In the genomic region with DNA sequence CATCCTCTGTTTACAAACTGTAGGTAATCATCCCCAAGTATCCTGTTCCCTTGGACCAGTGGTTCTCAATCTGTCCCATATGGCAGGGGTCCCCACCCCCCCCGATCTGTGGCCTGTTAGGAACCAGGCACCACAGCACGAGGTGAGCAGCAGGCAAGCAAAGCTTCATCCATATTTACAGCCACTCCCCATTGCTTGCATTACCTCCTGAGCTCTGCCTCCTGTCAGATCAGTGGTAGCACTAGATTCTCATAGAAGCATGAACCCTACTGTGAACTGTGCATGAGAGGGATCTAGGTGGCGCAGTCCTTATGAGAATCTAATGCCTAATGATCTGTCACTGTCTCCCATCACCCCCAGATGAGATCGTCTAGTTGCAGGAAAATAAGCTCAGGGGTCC, we compare ENCODE assay signal across 13 cellular contexts. TPM values are rescaled to one million over a fixed set of nuclear protein-coding genes. Genes with fewer than 3 reads are reported as not detected.
A peak's percentile ranks its signal among the peaks of the same experiment; 100 is the strongest.
DNase-seq lines count a peak whose midpoint lies in the region; ATAC-seq and TF ChIP-seq lines count a peak whose summit lies in the region.
"Had no signal": no experiment of that assay in that cellular context is flagged by ENCODE, and none has a peak within 500 bp of the region (broad histone marks: within the 10 kb centered on the region; RNA-seq: fewer than 3 reads in every experiment).

No MANE protein-coding gene starts in this region.

- TF ChIP-seq CTCF in DND-41 (IDR thresholded peaks at IDR 0.05; ENCODE audit: borderline replicate concordance, extremely low read depth, low read length, poor library complexity, severe bottlenecking) (no peak), PC-9 (conservative IDR thresholded peaks at IDR 0.05) (no peak), neutrophil (IDR thresholded peaks at IDR 0.05) (no peak)

- intact Hi-C loops in PC-9 (cut with micrococcal nuclease; ENCODE audit: unreplicated experiment), result no loop called here

- H3K9me2 ChIP-seq in PC-9 (ENCODE audit: insufficient read depth), result no peaks in the 10 kb centered on the region

- no TSS peak for BruUV-seq in PC-9 (replicated peaks; lab: Mats Ljungman, UMichigan)

- ATAC-seq in DND-41 (ENCODE audit: insufficient read depth, low read depth), result no peak
- ATAC-seq: A549 had no signal

- H3K9me3 ChIP-seq in BLaER1 treated with 17β-estradiol and CSF1 and Interleukin-3, amounts not matched to agents 10 nM and 100 nM (replicated peaks in 1 of 11), result peaks cover 0 to 14% (median 0%) of the 10 kb centered on the region in 11 experiments; a peak in 3 of 22 replicates
- no peaks in the 10 kb centered on the region for H3K9me3 ChIP-seq in DND-41 (ENCODE audit: insufficient read depth, low read length, severe bottlenecking)
- H3K9me3 ChIP-seq in PC-9 (ENCODE audit: insufficient read depth, low read depth), result no peaks in the 10 kb centered on the region
- H3K9me3 ChIP-seq in neutrophil, result no peaks in the 10 kb centered on the region
- H3K9me3 ChIP-seq: A549, HAP-1 had no signal

- H2AFZ ChIP-seq in DND-41 (ENCODE audit: low read depth, low read length), result no peak overlapping the region; the same call in 1 of the 2 replicates
- H2AFZ ChIP-seq in PC-9, result 0 out of 2 replicates have a peak overlapping the region, but pooled peaks have one; percentile 1

- no peak overlapping the region for H3K9ac ChIP-seq in BLaER1 treated with 17β-estradiol and CSF1 and Interleukin-3, amounts not matched to agents 10 nM and 100 nM
- H3K9ac ChIP-seq in DND-41 (ENCODE audit: low read depth, low read length), result no peak overlapping the region

- H3K4me2 ChIP-seq in BLaER1 treated with 17β-estradiol and CSF1 and Interleukin-3, amounts not matched to agents 10 nM and 100 nM, result peak overlapping the region in 7 of 11 experiments; percentile 4 to 61 (median 26); a peak in 11 of 22 replicates
- H3K4me2 ChIP-seq in DND-41 (ENCODE audit: insufficient read depth, low read length) (no peak overlapping the region), PC-9 (no peak overlapping the region)
- H3K4me2 ChIP-seq: A549 had no signal

- POLR2A ChIA-PET in PC-9 (lab: Charles Lee; ENCODE audit: unreplicated experiment), result interaction anchor here (0.6 kb wide), 1 partner anchor 1417 kb away, joined by 3 read pairs; no protein-coding TSS in a partner anchor

- H3K4me3 ChIP-seq in BLaER1 treated with 17β-estradiol and CSF1 and Interleukin-3, amounts not matched to agents 10 nM and 100 nM, result no peak overlapping the region
- no peak overlapping the region for H3K4me3 ChIP-seq in DND-41 (ENCODE audit: low read depth in 1 of 2, low read length in 2 of 2)
- no peak overlapping the region for H3K4me3 ChIP-seq in PC-9
- H3K4me3 ChIP-seq in neutrophil (ENCODE audit: low read depth in 1 of 2, low read length in 1 of 2), result no peak overlapping the region
- H3K4me3 ChIP-seq: A549, HAP-1 had no signal

- no peaks in the 10 kb centered on the region for H3K27me3 ChIP-seq in BLaER1 treated with 17β-estradiol and CSF1 and Interleukin-3, amounts not matched to agents 10 nM and 100 nM
- H3K27me3 ChIP-seq in DND-41 (ENCODE audit: insufficient read depth, low read length, poor library complexity) (no peaks in the 10 kb centered on the region), PC-9 (ENCODE audit: insufficient read depth, low read depth) (no peaks in the 10 kb centered on the region), neutrophil (no peaks in the 10 kb centered on the region)

- no peaks in the 10 kb centered on the region for H3F3A ChIP-seq in PC-9 (ENCODE audit: insufficient read depth, low read depth)

- H3K36me3 ChIP-seq in BLaER1 treated with 17β-estradiol and CSF1 and Interleukin-3, amounts not matched to agents 10 nM and 100 nM, result no peaks in the 10 kb centered on the region
- H3K36me3 ChIP-seq in DND-41 (ENCODE audit: insufficient read depth, low read length) (no peaks in the 10 kb centered on the region), PC-9 (ENCODE audit: low read depth) (no peaks in the 10 kb centered on the region), neutrophil (no peaks in the 10 kb centered on the region)
- H3K36me3 ChIP-seq: HAP-1 had no signal

- CTCF ChIA-PET in PC-9 (lab: Charles Lee), result no interaction called here

- H3K79me2 ChIP-seq in DND-41 (ENCODE audit: insufficient read depth, low read length) (no peaks in the 10 kb centered on the region), PC-9 (ENCODE audit: low read depth) (no peaks in the 10 kb centered on the region)

- no peak overlapping the region for H3K27ac ChIP-seq in BLaER1 treated with 17β-estradiol and CSF1 and Interleukin-3, amounts not matched to agents 10 nM and 100 nM
- 0 out of 2 replicates have a peak overlapping the region, but pooled peaks have one; percentile 0 for H3K27ac ChIP-seq in DND-41 (ENCODE audit: low read length)
- no peak overlapping the region for H3K27ac ChIP-seq in PC-9
- peak overlapping the region; percentile 66 for H3K27ac ChIP-seq in neutrophil
- H3K27ac ChIP-seq: A549, HL-60 had no signal

- H4K20me1 ChIP-seq in BLaER1 treated with 17β-estradiol and CSF1 and Interleukin-3, amounts not matched to agents 10 nM and 100 nM, result no peaks in the 10 kb centered on the region
- H4K20me1 ChIP-seq in DND-41 (ENCODE audit: insufficient read depth, low read length) (no peaks in the 10 kb centered on the region), PC-9 (ENCODE audit: insufficient read depth) (no peaks in the 10 kb centered on the region)

- peaks cover 0 to 13% (median 7%) of the 10 kb centered on the region in 10 experiments; a peak in 12 of 20 replicates for H3K4me1 ChIP-seq in BLaER1 treated with 17β-estradiol and CSF1 and Interleukin-3, amounts not matched to agents 10 nM and 100 nM
- 0 out of 2 replicates have a peak, but pooled peaks cover 5% of the 10 kb centered on the region for H3K4me1 ChIP-seq in DND-41 (ENCODE audit: insufficient read depth, low read length)
- no peaks in the 10 kb centered on the region for H3K4me1 ChIP-seq in PC-9 (replicated peaks; ENCODE audit: insufficient read depth)
- peaks cover 7 to 16% of the 10 kb centered on the region in 2 experiments for H3K4me1 ChIP-seq in neutrophil (ENCODE audit: control insufficient read depth in 1 of 2, insufficient read depth in 1 of 2, low read depth in 1 of 2, low read length in 1 of 2)
- H3K4me1 ChIP-seq: A549, HAP-1 had no signal

- DNase-seq in DND-41 (no peak), PC-9 (no peak), NOMO-1 (lab: John Stamatoyannopoulos, UW; ENCODE audit: unreplicated experiment in 2 of 2) (no peak)
- no peak for DNase-seq in activated effector memory CD4-positive, alpha-beta T cell treated with Interleukin-2 at 50 U/mL for 16 hours
- DNase-seq: CD4-positive, CD25-positive, alpha-beta regulatory T cell; DMS79 treated with DMSO at 0.1 percent for 48 hours; GDM1; HFFc6 had no signal

RNA-seq across cellular contexts. Expression of a gene that starts 33.4 kb away (rescaled TPM):
- total RNA-seq in PC-9 (2021), result 322 and 357 TPM in 2 replicates

Comparison
In these comparisons a context has a peak if more than half of its experiments do, and no peak if none do; other contexts are left out.
1. H3K27ac ChIP-seq: peak in DND-41 (single experiment) and neutrophil (single experiment); none in BLaER1 treated with 17β-estradiol and CSF1 and Interleukin-3, amounts not matched to agents 10 nM and 100 nM (0 of 11) and PC-9 (single experiment).
2. H3K4me2 ChIP-seq: peak in BLaER1 treated with 17β-estradiol and CSF1 and Interleukin-3, amounts not matched to agents 10 nM and 100 nM (7 of 11); none in DND-41 (single experiment) and PC-9 (single experiment).